ENCODE assay signal across 9 cellular contexts in genomic region chr6:34526241-34526972, GRCh38. TPM values are rescaled to one million over a fixed set of nuclear protein-coding genes. Genes with fewer than 3 reads are reported as not detected.
A peak's percentile ranks its signal among the peaks of the same experiment; 100 is the strongest.
DNase-seq lines count a peak whose midpoint lies in the region; ATAC-seq and TF ChIP-seq lines count a peak whose summit lies in the region.
"Had no signal": no experiment of that assay in that cellular context is flagged by ENCODE, and none has a peak within 500 bp of the region (broad histone marks: within the 10 kb centered on the region; RNA-seq: fewer than 3 reads in every experiment).

No MANE protein-coding gene starts in this region.

- no peaks in the 10 kb centered on the region for H3K9me3 ChIP-seq in iPS-15b (ENCODE audit: control insufficient read depth, insufficient read depth, low read length)

- TF ChIP-seq CTCF in GM12865 (IDR thresholded peaks at IDR 0.05; ENCODE audit: insufficient read depth, low read depth, low read length, missing control alignments): no peak
- no peak for TF ChIP-seq CTCF in WTC11 (IDR thresholded peaks at IDR 0.05)
- no peak for TF ChIP-seq CTCF in GM10248 (IDR thresholded peaks at IDR 0.05; ENCODE audit: control extremely low read depth, extremely low read depth, low read depth, missing control alignments)

- no peaks in the 10 kb centered on the region for H3K36me3 Mint-ChIP-seq in WTC11
- no peaks in the 10 kb centered on the region for H3K36me3 Mint-ChIP-seq in activated naive CD4-positive, alpha-beta T cell treated with anti-CD3 and anti-CD28 coated beads for 36 hours (ENCODE audit: low read depth)

- H3K27ac Mint-ChIP-seq in WTC11: no peak overlapping the region
- H3K27ac Mint-ChIP-seq in activated naive CD4-positive, alpha-beta T cell treated with anti-CD3 and anti-CD28 coated beads for 36 hours: no peak overlapping the region

- H3K4me1 ChIP-seq in iPS-15b (ENCODE audit: control insufficient read depth, insufficient read depth, low read length): peaks cover 5% of the 10 kb centered on the region

- no peak overlapping the region for H3K9ac ChIP-seq in iPS-15b (ENCODE audit: low read depth, low read length)

- POLR2A ChIA-PET in WTC11 (lab: Charles Lee) (no interaction called here), GM10248 (lab: Yijun Ruan, JAX) (no interaction called here)

- intact Hi-C loops in activated naive CD4-positive, alpha-beta T cell treated with anti-CD3 and anti-CD28 coated beads for 36 hours (cut with micrococcal nuclease): loop anchor here (2.0 to 5.0 kb wide), 5 partner anchors 42 to 616 kb away; partner anchors contain the start of genes HMGA1, SMIM29 and TCP11

- peak overlapping the region; percentile 47 for H3K4me3 Mint-ChIP-seq in WTC11
- H3K4me3 Mint-ChIP-seq in activated naive CD4-positive, alpha-beta T cell treated with anti-CD3 and anti-CD28 coated beads for 36 hours: no peak overlapping the region

- peaks cover 20% of the 10 kb centered on the region for H3K4me1 Mint-ChIP-seq in WTC11
- H3K4me1 Mint-ChIP-seq in activated naive CD4-positive, alpha-beta T cell treated with anti-CD3 and anti-CD28 coated beads for 36 hours (ENCODE audit: low read depth): peaks cover 6% of the 10 kb centered on the region

- peaks cover 6% of the 10 kb centered on the region for H3K36me3 ChIP-seq in iPS-15b (ENCODE audit: control insufficient read depth, insufficient read depth, low read length)

- H3K27me3 ChIP-seq in iPS-15b (ENCODE audit: control insufficient read depth, insufficient read depth, low read length): no peaks in the 10 kb centered on the region

- ATAC-seq in WTC11: no peak
- no peak for ATAC-seq in GM19035 (IDR thresholded peaks at IDR 0.05; ENCODE audit: unreplicated experiment)

- no peaks in the 10 kb centered on the region for H3K27me3 Mint-ChIP-seq in WTC11 (ENCODE audit: low read depth)
- H3K27me3 Mint-ChIP-seq in activated naive CD4-positive, alpha-beta T cell treated with anti-CD3 and anti-CD28 coated beads for 36 hours (ENCODE audit: low read depth): no peaks in the 10 kb centered on the region

- H3K4me3 ChIP-seq in GM12865 (ENCODE audit: low read depth, low read length) (peak overlapping the region; percentile 30), iPS-15b (ENCODE audit: low read depth, low read length) (peak overlapping the region; percentile 22), skeletal muscle cell (ENCODE audit: low read depth, low read length) (peak overlapping the region; percentile 28)
- H3K4me3 ChIP-seq: lung had no signal

- CTCF ChIA-PET in WTC11 (lab: Charles Lee): interaction anchor here (0.8 to 3.4 kb wide), 9 partner anchors 10 to 471 kb away, joined by 3 to 34 read pairs (median 4); partner anchors contain the start of gene PACSIN1
- CTCF ChIA-PET in activated naive CD4-positive, alpha-beta T cell treated with anti-CD3 and anti-CD28 coated beads for 36 hours (lab: Charles Lee): interaction anchor here (0.7 to 2.3 kb wide), 2 partner anchors 66 to 83 kb away, joined by 3 to 14 read pairs; no protein-coding TSS in a partner anchor
- CTCF ChIA-PET in GM10248 (lab: Yijun Ruan, JAX): interaction anchor here (1.2 to 3.5 kb wide), 9 partner anchors 15 to 613 kb away, joined by 3 to 23 read pairs (median 5); partner anchors contain the start of gene BLTP3A

- no peaks in the 10 kb centered on the region for H3K9me3 Mint-ChIP-seq in WTC11
- no peaks in the 10 kb centered on the region for H3K9me3 Mint-ChIP-seq in activated naive CD4-positive, alpha-beta T cell treated with anti-CD3 and anti-CD28 coated beads for 36 hours

- DNase-seq in GM12865 (ENCODE audit: low read depth) (no peak), WTC11 (ENCODE audit: low spot score) (no peak), skeletal muscle cell (ENCODE audit: low read depth) (no peak), GM10248 (ENCODE audit: extremely low spot score) (no peak), NCI-H1694 treated with DMSO at 0.1 percent for 48 hours (lab: John Stamatoyannopoulos, UW) (no peak)
- DNase-seq in activated naive CD4-positive, alpha-beta T cell treated with anti-CD3 and anti-CD28 coated beads for 36 hours: no peak

TF ChIP-seq in WTC11, 78 proteins besides CTCF, POLR2A, EP300 and RAD21:
- no peak for TF ChIP-seq ELF4 (CRISPR knock-in tag; IDR thresholded peaks at IDR 0.05; ENCODE audit: low read depth)
- no peak for TF ChIP-seq TCF7 (CRISPR knock-in tag; IDR thresholded peaks at IDR 0.05; ENCODE audit: low read depth)

RNA-seq across cellular contexts. Expression of gene SPDEF, which starts 29.7 kb away (rescaled TPM):
- 0.44 to 0.72 TPM (median 0.50 TPM) in 3 replicates for total RNA-seq in WTC11 (2021)
- total RNA-seq in activated naive CD4-positive, alpha-beta T cell treated with anti-CD3 and anti-CD28 coated beads for 36 hours: under 1 TPM; 0.24 to 0.35 TPM
